In the genomic region with DNA sequence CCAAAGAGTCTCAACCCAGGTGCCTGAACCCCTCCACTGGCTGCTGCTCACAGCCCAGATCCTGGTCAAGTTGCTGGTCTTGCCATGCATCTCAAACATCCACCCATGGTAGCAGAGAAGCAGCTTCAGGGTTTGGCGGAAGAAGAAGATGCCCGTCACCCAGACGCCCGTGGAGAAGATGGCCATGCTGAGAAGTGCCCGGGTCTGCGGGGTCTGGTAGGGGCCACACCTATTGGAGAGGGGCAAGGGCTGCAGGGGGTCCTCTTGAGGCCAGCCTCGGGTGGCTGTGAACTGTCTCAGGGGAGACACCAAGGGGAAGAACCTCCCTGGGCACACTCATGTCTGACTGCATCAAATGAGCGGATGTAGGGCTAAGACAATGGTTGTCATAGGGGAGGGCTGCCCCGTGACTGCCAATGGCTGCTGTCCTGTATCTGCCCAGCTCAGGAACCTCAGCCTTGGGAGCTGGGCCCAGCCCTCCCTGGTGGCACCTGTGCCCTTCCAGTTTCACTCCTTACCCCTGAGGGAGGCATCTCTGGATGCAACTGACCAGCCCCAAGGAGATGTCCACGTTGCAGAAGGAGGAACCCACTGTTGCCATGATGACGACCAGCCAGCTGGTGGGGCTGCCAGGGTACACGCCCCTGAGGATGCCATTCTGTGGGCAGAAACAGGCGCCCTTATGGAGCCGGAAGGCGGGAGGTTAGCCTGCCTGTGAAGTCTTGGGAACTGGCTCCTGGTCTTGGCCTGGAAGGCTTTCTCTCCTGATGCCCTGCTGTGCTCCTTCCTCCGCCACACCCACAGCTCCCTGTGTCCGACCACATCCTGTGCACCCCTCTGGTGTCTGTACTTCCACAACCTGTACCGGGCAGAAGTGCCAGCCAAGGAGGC, we compare ENCODE assay signal across 22 cellular contexts. TPM values are rescaled to one million over a fixed set of nuclear protein-coding genes. Genes with fewer than 3 reads are reported as not detected.
DNase-seq lines count a peak whose midpoint lies in the region; ATAC-seq, FAIRE-seq and TF ChIP-seq lines count a peak whose summit lies in the region.
"Had no signal": no experiment of that assay in that cellular context is flagged by ENCODE, and none has a peak within 500 bp of the region (broad histone marks: within the 10 kb centered on the region; RNA-seq: fewer than 3 reads in every experiment).

No MANE protein-coding gene starts in this region.

- 84 to 87% methylated on average over 18 of the region's 18 CpGs for WGBS in aorta, 2 donors

- no peak for ATAC-seq in Right ventricle myocardium inferior
- no peak for ATAC-seq in WTC11
- ATAC-seq in naive thymus-derived CD4-positive, alpha-beta T cell: no peak
- no peak for ATAC-seq in aorta (ENCODE audit: low FRiP score)
- ATAC-seq: lower lobe of right lung had no signal

- DNase-seq in left ventricle myocardium inferior: no peak
- DNase-seq in Right ventricle myocardium inferior (ENCODE audit: missing footprints): no peak
- no peak for DNase-seq in WTC11 (ENCODE audit: low spot score)
- no peak for DNase-seq in naive thymus-derived CD4-positive, alpha-beta T cell
- peak; percentile 32 to 57 for DNase-seq in aorta
- no peak for DNase-seq in HCEC 1CT
- DNase-seq in NCI-H1092 treated with DMSO at 0.1 percent for 48 hours (lab: John Stamatoyannopoulos, UW): no peak
- DNase-seq in GM19239 (ENCODE audit: insufficient read length, low spot score): no peak
- DNase-seq: activated naive CD4-positive, alpha-beta T cell treated with Interleukin-2 at 50 U/mL for 16 hours; activated T-cell treated with anti-CD3 and anti-CD28 coated beads for 4 hours; KG1; NCI-H1092; NCI-H2081 treated with DMSO at 0.1 percent for 48 hours; NCI-H510A; stimulated activated CD4-positive, alpha-beta T cell treated with anti-CD3 and anti-CD28 coated beads, Interleukin-2, amount 100 ng/mL, for 48 hours had no signal

- no peak overlapping the region for H3K4me3 Mint-ChIP-seq in WTC11
- H3K4me3 Mint-ChIP-seq in naive thymus-derived CD4-positive, alpha-beta T cell: peak overlapping the region in 6 of 10 donors; percentile 15 to 63 (median 56)
- H3K4me3 Mint-ChIP-seq: dendritic cell treated with granulocyte-macrophage colony-stimulating factor and Interleukin-4, amounts not matched to agents 40 ng/mL and 50 ng/mL, for 4 days; HFFc6 had no signal

- POLR2A ChIA-PET in WTC11 (lab: Charles Lee): no interaction called here
- POLR2A ChIA-PET in naive thymus-derived CD4-positive, alpha-beta T cell (lab: Charles Lee): interaction anchor here (0.7 to 1.2 kb wide), 6 partner anchors 11 to 52 kb away, joined by 3 to 5 read pairs (median 4); a partner anchor contains a TSS

- peak overlapping the region; percentile 68; the same call in 1 of the 2 replicates for H3K27ac Mint-ChIP-seq in WTC11
- peak overlapping the region in 2 of 9 donors; percentile 32 to 75 for H3K27ac Mint-ChIP-seq in naive thymus-derived CD4-positive, alpha-beta T cell
- H3K27ac Mint-ChIP-seq: dendritic cell treated with granulocyte-macrophage colony-stimulating factor and Interleukin-4, amounts not matched to agents 40 ng/mL and 50 ng/mL, for 4 days; HFFc6 had no signal

- H3K4me1 Mint-ChIP-seq in WTC11: 0 out of 2 replicates have a peak, but pooled peaks cover 2% of the 10 kb centered on the region
- H3K4me1 Mint-ChIP-seq in naive thymus-derived CD4-positive, alpha-beta T cell: peaks cover 5 to 24% (median 18%) of the 10 kb centered on the region in 7 donors

- no peak for TF ChIP-seq CTCF in left ventricle myocardium inferior (IDR thresholded peaks at IDR 0.05; ENCODE audit: borderline replicate concordance)
- TF ChIP-seq CTCF in WTC11 (IDR thresholded peaks at IDR 0.05): no peak

- H3K27ac ChIP-seq in left ventricle myocardium inferior (replicated peaks) (peak overlapping the region; percentile 99), aorta (ENCODE audit: low read depth in 1 of 2, low read length in 2 of 2) (no peak overlapping the region)
- no peak overlapping the region for H3K27ac ChIP-seq in naive thymus-derived CD4-positive, alpha-beta T cell (ENCODE audit: low read depth, low read length)
- H3K27ac ChIP-seq: brain microvascular endothelial cell, epithelial cell of prostate, lower lobe of right lung, pancreas, suprapubic skin had no signal

- no peaks in the 10 kb centered on the region for H3K27me3 ChIP-seq in left ventricle myocardium inferior (ENCODE audit: low read depth)
- H3K27me3 ChIP-seq in naive thymus-derived CD4-positive, alpha-beta T cell (ENCODE audit: control insufficient read depth in 2 of 2, insufficient read depth in 2 of 2, low read length in 2 of 2): no peaks in the 10 kb centered on the region
- H3K27me3 ChIP-seq in aorta (ENCODE audit: control insufficient read depth in 1 of 2, insufficient read depth in 2 of 2, low read length in 1 of 2): no peaks in the 10 kb centered on the region
- H3K27me3 ChIP-seq: brain microvascular endothelial cell, pancreas, suprapubic skin had no signal

- peaks cover 52% of the 10 kb centered on the region for H3K36me3 ChIP-seq in left ventricle myocardium inferior
- peaks cover 0 to 40% (median 0%) of the 10 kb centered on the region in 3 experiments for H3K36me3 ChIP-seq in naive thymus-derived CD4-positive, alpha-beta T cell (ENCODE audit: control insufficient read depth in 2 of 3, insufficient read depth in 3 of 3, low read length in 3 of 3)
- no peaks in the 10 kb centered on the region for H3K36me3 ChIP-seq in aorta (ENCODE audit: control insufficient read depth in 1 of 2, insufficient read depth in 2 of 2, low read length in 1 of 2)
- H3K36me3 ChIP-seq: brain microvascular endothelial cell had no signal

- intact Hi-C loops in left ventricle myocardium inferior (cut with micrococcal nuclease): no loop called here
- intact Hi-C loops in Right ventricle myocardium inferior (cut with DNase I): loop anchor here (2.0 kb wide), 1 partner anchor 44 kb away; no protein-coding TSS in a partner anchor
- intact Hi-C loops in naive thymus-derived CD4-positive, alpha-beta T cell (cut with micrococcal nuclease): no loop called here
- intact Hi-C loops in aorta (cut with DNase I): no loop called here

- FAIRE-seq in GM19239 (lab: Jason Lieb, UNC): no peak
- FAIRE-seq: pancreas had no signal

- no peaks in the 10 kb centered on the region for H3K27me3 Mint-ChIP-seq in WTC11 (ENCODE audit: low read depth)
- H3K27me3 Mint-ChIP-seq in naive thymus-derived CD4-positive, alpha-beta T cell: no peaks in the 10 kb centered on the region

- H3K9me3 Mint-ChIP-seq in WTC11: no peaks in the 10 kb centered on the region
- H3K9me3 Mint-ChIP-seq in naive thymus-derived CD4-positive, alpha-beta T cell: no peaks in the 10 kb centered on the region
- H3K9me3 Mint-ChIP-seq: dendritic cell treated with granulocyte-macrophage colony-stimulating factor and Interleukin-4, amounts not matched to agents 40 ng/mL and 50 ng/mL, for 4 days; HFFc6 had no signal

- H3K4me3 ChIP-seq in left ventricle myocardium inferior (peak overlapping the region; percentile 73), aorta (ENCODE audit: low read length in 2 of 2) (no peak overlapping the region)
- no peak overlapping the region for H3K4me3 ChIP-seq in naive thymus-derived CD4-positive, alpha-beta T cell (ENCODE audit: low read length)
- H3K4me3 ChIP-seq: lower lobe of right lung, pancreas, suprapubic skin had no signal

- H3K4me1 ChIP-seq in left ventricle myocardium inferior: peaks cover 85% of the 10 kb centered on the region
- H3K4me1 ChIP-seq in naive thymus-derived CD4-positive, alpha-beta T cell (ENCODE audit: control insufficient read depth in 2 of 2, insufficient read depth in 2 of 2, low read length in 2 of 2): peaks cover 9% of the 10 kb centered on the region in 2 donors
- no peaks in the 10 kb centered on the region for H3K4me1 ChIP-seq in aorta (ENCODE audit: control insufficient read depth in 1 of 2, insufficient read depth in 2 of 2, low read length in 2 of 2)

- no peaks in the 10 kb centered on the region for H3K9me3 ChIP-seq in left ventricle myocardium inferior (replicated peaks)
- no peaks in the 10 kb centered on the region for H3K9me3 ChIP-seq in naive thymus-derived CD4-positive, alpha-beta T cell (ENCODE audit: control insufficient read depth in 2 of 3, low read length in 3 of 3)
- H3K9me3 ChIP-seq in aorta (ENCODE audit: control insufficient read depth, low read length): no peaks in the 10 kb centered on the region
- H3K9me3 ChIP-seq: lower lobe of right lung, pancreas, suprapubic skin had no signal

- CTCF ChIA-PET in WTC11 (lab: Charles Lee): interaction anchor here (0.9 to 5.0 kb wide), 5 partner anchors 14 to 51 kb away, joined by 3 to 25 read pairs (median 4); a partner anchor contains a TSS
- CTCF ChIA-PET in naive thymus-derived CD4-positive, alpha-beta T cell (lab: Charles Lee): no interaction called here

- peaks cover 14% of the 10 kb centered on the region for H3K36me3 Mint-ChIP-seq in WTC11
- H3K36me3 Mint-ChIP-seq in naive thymus-derived CD4-positive, alpha-beta T cell: peaks cover 0 to 11% (median 9%) of the 10 kb centered on the region in 5 donors

RNA-seq across cellular contexts. Expression of a gene that starts 1.2 kb away (rescaled TPM):
- 394 TPM for total RNA-seq in left ventricle myocardium inferior
- total RNA-seq in Right ventricle myocardium inferior: 370 TPM
- 33.7 to 47.8 TPM (median 47.4 TPM) in 3 replicates for total RNA-seq in WTC11 (2021)
- total RNA-seq in naive thymus-derived CD4-positive, alpha-beta T cell: 100 to 1,000 TPM in 1 of 5 experiments, 10 to 100 TPM in 4; 43.9 to 108 (median 66.7) TPM
- polyA plus RNA-seq in naive thymus-derived CD4-positive, alpha-beta T cell: 1 to 10 TPM in 1 of 2 donors, under 1 TPM in 1; 0.32 to 2.8 TPM
- 10 to 100 TPM in 1 of 2 donors, 1 to 10 TPM in 1; 3.2 to 11.5 TPM for total RNA-seq in aorta
- polyA plus RNA-seq in aorta: 1 to 10 TPM; 3.9 to 6.4 TPM

RNA-seq across cellular contexts. Expression of a gene that starts 5.6 kb away (rescaled TPM):
- total RNA-seq in left ventricle myocardium inferior: 36.0 TPM
- total RNA-seq in Right ventricle myocardium inferior: 37.8 TPM
- total RNA-seq in WTC11 (2021): 75.4 to 80.0 TPM (median 76.1 TPM) in 3 replicates
- total RNA-seq in naive thymus-derived CD4-positive, alpha-beta T cell: 100 to 1,000 TPM; 121 to 214 (median 191) TPM
- polyA plus RNA-seq in naive thymus-derived CD4-positive, alpha-beta T cell: 10 to 100 TPM; 24.2 to 29.4 TPM
- 10 to 100 TPM; 36.5 to 78.8 TPM for total RNA-seq in aorta
- 100 to 1,000 TPM in 1 of 2 donors, 10 to 100 TPM in 1; 28.4 to 544 TPM for polyA plus RNA-seq in aorta

RNA-seq across cellular contexts. Expression of a gene that starts 14.3 kb away (rescaled TPM):
- not detected for total RNA-seq in left ventricle myocardium inferior
- total RNA-seq in Right ventricle myocardium inferior: not detected
- 0.46 to 0.89 TPM (median 0.85 TPM) in 3 replicates for total RNA-seq in WTC11 (2021)
- not detected for total RNA-seq in naive thymus-derived CD4-positive, alpha-beta T cell
- not detected for polyA plus RNA-seq in naive thymus-derived CD4-positive, alpha-beta T cell
- not detected for total RNA-seq in aorta
- polyA plus RNA-seq in aorta: 1 to 10 TPM in 1 of 2 donors, not detected in 1; 1.5 TPM
- total RNA-seq: HFFc6, lower lobe of right lung, suprapubic skin had no signal

RNA-seq across cellular contexts. Expression of a gene that starts 23.5 kb away (rescaled TPM):
- total RNA-seq in left ventricle myocardium inferior: 0.33 TPM
- 0.57 TPM for total RNA-seq in Right ventricle myocardium inferior
- total RNA-seq in WTC11 (2021): 1.8 to 4.9 TPM (median 1.9 TPM) in 3 replicates
- under 1 TPM; 0.24 to 0.64 (median 0.38) TPM for total RNA-seq in naive thymus-derived CD4-positive, alpha-beta T cell
- not detected for polyA plus RNA-seq in naive thymus-derived CD4-positive, alpha-beta T cell
- under 1 TPM; 0.24 to 0.26 TPM for total RNA-seq in aorta
- polyA plus RNA-seq in aorta: under 1 TPM; under 0.01 to 0.15 TPM

RNA-seq across cellular contexts. Expression of a gene that starts 31.4 kb away (rescaled TPM):
- total RNA-seq in left ventricle myocardium inferior: not detected
- not detected for total RNA-seq in Right ventricle myocardium inferior
- not detected in 3 replicates for total RNA-seq in WTC11 (2021)
- total RNA-seq in naive thymus-derived CD4-positive, alpha-beta T cell: 10 to 100 TPM in 1 of 5 experiments, 1 to 10 TPM in 4; 4.4 to 17.2 (median 6.8) TPM
- 10 to 100 TPM in 1 of 2 donors, 1 to 10 TPM in 1; 7.8 to 10.0 TPM for polyA plus RNA-seq in naive thymus-derived CD4-positive, alpha-beta T cell
- under 1 TPM; 0.29 to 0.63 TPM for total RNA-seq in aorta
- not detected for polyA plus RNA-seq in aorta

Comparison
In these comparisons a context has a peak if more than half of its experiments do, and no peak if none do; other contexts are left out.
1. DNase-seq: peak in aorta (2 of 2); none in left ventricle myocardium inferior (single experiment), Right ventricle myocardium inferior (single experiment), WTC11 (single experiment), naive thymus-derived CD4-positive, alpha-beta T cell (0 of 9), HCEC 1CT (single experiment), NCI-H1092 treated with DMSO at 0.1 percent for 48 hours (single experiment) and GM19239 (single experiment).